Comparison of ENCODE assay signal across 11 cellular contexts in genomic region chr5:180170111-180170809, GRCh38. TPM values are rescaled to one million over a fixed set of nuclear protein-coding genes. Genes with fewer than 3 reads are reported as not detected.
DNase-seq lines count a peak whose midpoint lies in the region; FAIRE-seq and TF ChIP-seq lines count a peak whose summit lies in the region.
"Had no signal": no experiment of that assay in that cellular context is flagged by ENCODE, and none has a peak within 500 bp of the region (broad histone marks: within the 10 kb centered on the region; RNA-seq: fewer than 3 reads in every experiment).

No MANE protein-coding gene starts in this region.

- no peak overlapping the region for H3K4me3 ChIP-seq in GM23248

- peaks cover 4% of the 10 kb centered on the region for H3K27me3 Mint-ChIP-seq in activated naive CD4-positive, alpha-beta T cell treated with anti-CD3 and anti-CD28 coated beads, Interleukin-2, amount 10 ng/mL, durations not matched to agents 7 days and 5 days
- no peaks in the 10 kb centered on the region for H3K27me3 Mint-ChIP-seq in endothelial cell (ENCODE audit: unreplicated experiment)

- no peaks in the 10 kb centered on the region for H3K9me3 ChIP-seq in GM23248 (ENCODE audit: low read depth)

- H3K4me3 Mint-ChIP-seq in activated naive CD4-positive, alpha-beta T cell treated with anti-CD3 and anti-CD28 coated beads, Interleukin-2, amount 10 ng/mL, durations not matched to agents 7 days and 5 days: no peak overlapping the region
- H3K4me3 Mint-ChIP-seq in endothelial cell (ENCODE audit: unreplicated experiment): no peak overlapping the region
- H3K4me3 Mint-ChIP-seq: activated CD4-positive, alpha-beta T cell treated with anti-CD3 and anti-CD28 coated beads, Interleukin-2, amount 10 ng/mL, durations not matched to agents 24 days and 14 days had no signal

- no peaks in the 10 kb centered on the region; the same call in 1 of the 2 replicates for H3K27me3 ChIP-seq in GM23248 (replicated peaks; ENCODE audit: insufficient read depth)

- CTCF ChIA-PET in activated naive CD4-positive, alpha-beta T cell treated with anti-CD3 and anti-CD28 coated beads, Interleukin-2, amount 10 ng/mL, durations not matched to agents 7 days and 5 days (lab: Charles Lee): no interaction called here

- H3K79me2 ChIP-seq in GM23248 (ENCODE audit: insufficient read depth): no peaks in the 10 kb centered on the region

- H3K27ac ChIP-seq in GM23248: no peak overlapping the region

- no peak overlapping the region for H2AFZ ChIP-seq in GM23248

- H3K9me3 Mint-ChIP-seq in activated naive CD4-positive, alpha-beta T cell treated with anti-CD3 and anti-CD28 coated beads, Interleukin-2, amount 10 ng/mL, durations not matched to agents 7 days and 5 days: no peaks in the 10 kb centered on the region
- no peaks in the 10 kb centered on the region for H3K9me3 Mint-ChIP-seq in endothelial cell (ENCODE audit: unreplicated experiment)
- H3K9me3 Mint-ChIP-seq: activated CD4-positive, alpha-beta T cell treated with anti-CD3 and anti-CD28 coated beads, Interleukin-2, amount 10 ng/mL, durations not matched to agents 24 days and 14 days had no signal

- no peaks in the 10 kb centered on the region for H3K36me3 ChIP-seq in GM23248 (ENCODE audit: low read depth)

- no peak overlapping the region for H3K27ac Mint-ChIP-seq in activated naive CD4-positive, alpha-beta T cell treated with anti-CD3 and anti-CD28 coated beads, Interleukin-2, amount 10 ng/mL, durations not matched to agents 7 days and 5 days
- no peak overlapping the region for H3K27ac Mint-ChIP-seq in endothelial cell (ENCODE audit: unreplicated experiment)
- H3K27ac Mint-ChIP-seq: activated CD4-positive, alpha-beta T cell treated with anti-CD3 and anti-CD28 coated beads, Interleukin-2, amount 10 ng/mL, durations not matched to agents 24 days and 14 days had no signal

- in situ Hi-C loops in GM23248 (cut with MboI): no loop called here

- no peak overlapping the region for H3K4me2 ChIP-seq in GM23248 (ENCODE audit: unreplicated experiment)

- H4K20me1 ChIP-seq in GM23248 (ENCODE audit: insufficient read depth): no peaks in the 10 kb centered on the region

- no peak overlapping the region for H3K9ac ChIP-seq in GM23248

- H3K4me1 ChIP-seq in GM23248 (ENCODE audit: insufficient read depth): no peaks in the 10 kb centered on the region

- H3K4me1 Mint-ChIP-seq in activated naive CD4-positive, alpha-beta T cell treated with anti-CD3 and anti-CD28 coated beads, Interleukin-2, amount 10 ng/mL, durations not matched to agents 7 days and 5 days: no peaks in the 10 kb centered on the region
- peaks cover 3% of the 10 kb centered on the region for H3K4me1 Mint-ChIP-seq in endothelial cell (ENCODE audit: unreplicated experiment)
- H3K4me1 Mint-ChIP-seq: activated CD4-positive, alpha-beta T cell treated with anti-CD3 and anti-CD28 coated beads, Interleukin-2, amount 10 ng/mL, durations not matched to agents 24 days and 14 days had no signal

- no peaks in the 10 kb centered on the region for H3K36me3 Mint-ChIP-seq in activated naive CD4-positive, alpha-beta T cell treated with anti-CD3 and anti-CD28 coated beads, Interleukin-2, amount 10 ng/mL, durations not matched to agents 7 days and 5 days
- H3K36me3 Mint-ChIP-seq in endothelial cell (ENCODE audit: low read depth, unreplicated experiment): no peaks in the 10 kb centered on the region

- DNase-seq in C1 segment of cervical spinal cord (lab: John Stamatoyannopoulos, UW): peak in 13 of 14 donors; percentile 44 to 88 (median 77)
- peak in 48 of 56 donors; percentile 46 to 91 (median 76) for DNase-seq in amygdala (lab: John Stamatoyannopoulos, UW)
- peak; percentile 85 to 91 for DNase-seq in hippocampal formation (lab: John Stamatoyannopoulos, UW)
- peak; percentile 97 for DNase-seq in pons (ENCODE audit: low spot score)
- DNase-seq in activated naive CD4-positive, alpha-beta T cell treated with anti-CD3 and anti-CD28 coated beads, Interleukin-2, amount 10 ng/mL, durations not matched to agents 7 days and 5 days: no peak
- DNase-seq in HTR-8/SVneo (ENCODE audit: insufficient read length, low spot score): no peak
- no peak for DNase-seq in GM23248
- DNase-seq in endothelial cell (ENCODE audit: low spot score): no peak
- DNase-seq: activated CD4-positive, alpha-beta T cell treated with anti-CD3 and anti-CD28 coated beads, Interleukin-2, amount 10 ng/mL, durations not matched to agents 24 days and 14 days; T-helper 2 cell had no signal

- no peaks in the 10 kb centered on the region for H3F3A ChIP-seq in GM23248 (ENCODE audit: insufficient read depth)

- TF ChIP-seq CTCF in endothelial cell (IDR thresholded peaks at IDR 0.05; ENCODE audit: unreplicated experiment): no peak

- H3K9me2 ChIP-seq in GM23248 (ENCODE audit: insufficient read depth): no peaks in the 10 kb centered on the region

- FAIRE-seq in HTR-8/SVneo (lab: Jason Lieb, UNC): no peak

- 41 to 47% methylated on average over 18 to 32 of the region's 32 CpGs for WGBS in GM23248 (ENCODE audit: low coverage in 1 of 2, low lambda C conversion rate in 2 of 2, missing lambda C conversion rate in 2 of 2), 2 experiments

RNA-seq across cellular contexts. Expression of gene RASGEF1C, which starts 38.8 kb away (rescaled TPM):
- not detected in 2 replicates for total RNA-seq in GM23248 (2014; rRNA removed; shearing (Covaris generic))
- polyA plus RNA-seq in GM23248 (2016; fragmentation: Nextera tagmentation; extraction: Ambion mirVana): not detected in 2 replicates
- 0.64 TPM for total RNA-seq in endothelial cell (ENCODE audit: unreplicated experiment)
- total RNA-seq: activated CD4-positive, alpha-beta T cell treated with anti-CD3 and anti-CD28 coated beads, Interleukin-2, amount 10 ng/mL, durations not matched to agents 24 days and 14 days; ureter had no signal

Comparison
In these comparisons a context has a peak if more than half of its experiments do, and no peak if none do; other contexts are left out.
1. DNase-seq: peak in C1 segment of cervical spinal cord (13 of 14), amygdala (48 of 56), hippocampal formation (2 of 2) and pons (single experiment); none in activated naive CD4-positive, alpha-beta T cell treated with anti-CD3 and anti-CD28 coated beads, Interleukin-2, amount 10 ng/mL, durations not matched to agents 7 days and 5 days (single experiment), HTR-8/SVneo (single experiment), GM23248 (single experiment) and endothelial cell (single experiment).